Comparison of ENCODE assay signal across 16 cellular contexts in the genomic region with DNA sequence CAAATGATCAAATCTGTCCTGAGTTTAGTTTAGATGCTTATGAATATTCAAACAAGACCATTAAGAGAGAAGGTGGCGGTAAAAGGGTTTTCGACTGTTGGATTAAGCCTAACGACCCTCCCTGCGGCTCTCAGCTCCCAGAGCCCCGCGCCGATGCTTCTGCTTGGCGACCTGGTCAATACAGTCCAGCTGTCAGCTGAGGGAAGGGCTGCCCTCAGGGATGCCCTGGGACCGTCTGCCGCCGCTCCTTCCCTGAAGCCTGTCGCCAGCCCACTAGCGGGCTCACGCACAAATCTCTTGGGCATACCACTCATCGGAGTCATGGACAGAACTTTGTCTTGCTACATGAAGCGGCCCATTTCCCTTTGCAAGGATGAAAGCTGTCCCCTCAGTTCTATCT.
DNase-seq lines count a peak whose midpoint lies in the region; ATAC-seq and TF ChIP-seq lines count a peak whose summit lies in the region.
"Had no signal": no experiment of that assay in that cellular context is flagged by ENCODE, and none has a peak within 500 bp of the region (broad histone marks: within the 10 kb centered on the region; RNA-seq: fewer than 3 reads in every experiment).

No MANE protein-coding gene starts in this region.

- H3K36me3 Mint-ChIP-seq in T-helper 2 cell treated with Interferon-gamma antibody and Interleukin-4, amounts not matched to agents 5 μg/mL and 100 μg/mL, for 36 hours (ENCODE audit: low read depth), result no peaks in the 10 kb centered on the region
- peaks cover 8% of the 10 kb centered on the region for H3K36me3 Mint-ChIP-seq in stimulated activated naive CD8-positive, alpha-beta T cell treated with anti-CD3 and anti-CD28 coated beads, Interleukin-15, Interleukin-2, amounts not matched to agents 100 ng/mL and 50 ng/mL, for 24 hours (ENCODE audit: low read depth)
- H3K36me3 Mint-ChIP-seq in glutamatergic neuron (ENCODE audit: unreplicated experiment), result no peaks in the 10 kb centered on the region

- no peaks in the 10 kb centered on the region for H3K27me3 Mint-ChIP-seq in T-helper 2 cell treated with Interferon-gamma antibody and Interleukin-4, amounts not matched to agents 5 μg/mL and 100 μg/mL, for 36 hours (ENCODE audit: low read depth)
- no peaks in the 10 kb centered on the region for H3K27me3 Mint-ChIP-seq in stimulated activated naive CD8-positive, alpha-beta T cell treated with anti-CD3 and anti-CD28 coated beads, Interleukin-15, Interleukin-2, amounts not matched to agents 100 ng/mL and 50 ng/mL, for 24 hours
- no peaks in the 10 kb centered on the region for H3K27me3 Mint-ChIP-seq in stimulated activated naive CD8-positive, alpha-beta T cell treated with anti-CD3 and anti-CD28 coated beads, Interleukin-15, amount 100 ng/mL, for 72 hours
- H3K27me3 Mint-ChIP-seq in glutamatergic neuron (ENCODE audit: unreplicated experiment), result peaks cover 20% of the 10 kb centered on the region

- ATAC-seq in stimulated activated naive CD8-positive, alpha-beta T cell treated with anti-CD3 and anti-CD28 coated beads, Interleukin-15, amount 100 ng/mL, for 72 hours, result no peak

- H3K27ac Mint-ChIP-seq in T-helper 2 cell treated with Interferon-gamma antibody and Interleukin-4, amounts not matched to agents 5 μg/mL and 100 μg/mL, for 36 hours, result peak overlapping the region; percentile 85
- H3K27ac Mint-ChIP-seq in stimulated activated naive CD8-positive, alpha-beta T cell treated with anti-CD3 and anti-CD28 coated beads, Interleukin-15, Interleukin-2, amounts not matched to agents 100 ng/mL and 50 ng/mL, for 24 hours, result peak overlapping the region; percentile 62
- H3K27ac Mint-ChIP-seq in stimulated activated naive CD8-positive, alpha-beta T cell treated with anti-CD3 and anti-CD28 coated beads, Interleukin-15, amount 100 ng/mL, for 72 hours, result peak overlapping the region in 1 of 2 donors; percentile 37
- peak overlapping the region; percentile 99 for H3K27ac Mint-ChIP-seq in glutamatergic neuron (ENCODE audit: unreplicated experiment)

- no peaks in the 10 kb centered on the region for H3K9me3 Mint-ChIP-seq in T-helper 2 cell treated with Interferon-gamma antibody and Interleukin-4, amounts not matched to agents 5 μg/mL and 100 μg/mL, for 36 hours
- H3K9me3 Mint-ChIP-seq in stimulated activated naive CD8-positive, alpha-beta T cell treated with anti-CD3 and anti-CD28 coated beads, Interleukin-15, Interleukin-2, amounts not matched to agents 100 ng/mL and 50 ng/mL, for 24 hours, result no peaks in the 10 kb centered on the region
- H3K9me3 Mint-ChIP-seq in stimulated activated naive CD8-positive, alpha-beta T cell treated with anti-CD3 and anti-CD28 coated beads, Interleukin-15, amount 100 ng/mL, for 72 hours, result no peaks in the 10 kb centered on the region
- H3K9me3 Mint-ChIP-seq in glutamatergic neuron (ENCODE audit: unreplicated experiment), result peaks cover 26% of the 10 kb centered on the region

- TF ChIP-seq CTCF in glutamatergic neuron (IDR thresholded peaks at IDR 0.05; ENCODE audit: partially characterized antibody, unreplicated experiment), result no peak

- H3K4me1 Mint-ChIP-seq in T-helper 2 cell treated with Interferon-gamma antibody and Interleukin-4, amounts not matched to agents 5 μg/mL and 100 μg/mL, for 36 hours (ENCODE audit: low read depth), result peaks cover 24% of the 10 kb centered on the region
- peaks cover 22% of the 10 kb centered on the region for H3K4me1 Mint-ChIP-seq in stimulated activated naive CD8-positive, alpha-beta T cell treated with anti-CD3 and anti-CD28 coated beads, Interleukin-15, Interleukin-2, amounts not matched to agents 100 ng/mL and 50 ng/mL, for 24 hours (ENCODE audit: low read depth)
- peaks cover 23% of the 10 kb centered on the region for H3K4me1 Mint-ChIP-seq in stimulated activated naive CD8-positive, alpha-beta T cell treated with anti-CD3 and anti-CD28 coated beads, Interleukin-15, amount 100 ng/mL, for 72 hours
- peaks cover 76% of the 10 kb centered on the region for H3K4me1 Mint-ChIP-seq in glutamatergic neuron (ENCODE audit: low read depth, unreplicated experiment)

- H3K4me3 Mint-ChIP-seq in T-helper 2 cell treated with Interferon-gamma antibody and Interleukin-4, amounts not matched to agents 5 μg/mL and 100 μg/mL, for 36 hours, result peak overlapping the region; percentile 17
- H3K4me3 Mint-ChIP-seq in stimulated activated naive CD8-positive, alpha-beta T cell treated with anti-CD3 and anti-CD28 coated beads, Interleukin-15, Interleukin-2, amounts not matched to agents 100 ng/mL and 50 ng/mL, for 24 hours, result no peak overlapping the region
- no peak overlapping the region for H3K4me3 Mint-ChIP-seq in stimulated activated naive CD8-positive, alpha-beta T cell treated with anti-CD3 and anti-CD28 coated beads, Interleukin-15, amount 100 ng/mL, for 72 hours
- H3K4me3 Mint-ChIP-seq in glutamatergic neuron (ENCODE audit: unreplicated experiment), result peak overlapping the region; percentile 63
- H3K4me3 Mint-ChIP-seq: CD14-positive monocyte had no signal

- DNase-seq in T-helper 2 cell treated with Interferon-gamma antibody and Interleukin-4, amounts not matched to agents 5 μg/mL and 100 μg/mL, for 36 hours (ENCODE audit: low spot score), result no peak
- DNase-seq in T-helper 2 cell, result no peak
- DNase-seq in stimulated activated naive CD8-positive, alpha-beta T cell treated with anti-CD3 and anti-CD28 coated beads, Interleukin-15, amount 100 ng/mL, for 72 hours, result no peak
- peak; percentile 91 for DNase-seq in glutamatergic neuron
- DNase-seq in stimulated activated CD4-positive, alpha-beta T cell treated with anti-CD3 and anti-CD28 coated beads, Interleukin-2, amount 100 ng/mL, for 48 hours, result no peak
- DNase-seq in ecto neural progenitor cell (ENCODE audit: low spot score), result no peak
- no peak for DNase-seq in AG08396 (ENCODE audit: low spot score)
- DNase-seq: COR-L47, DMS153, KG1, NCI-H1105, NCI-H187, Peyer's patch, SHP77 had no signal

Comparison
In these comparisons a context has a peak if more than half of its experiments do, and no peak if none do; other contexts are left out.
1. H3K4me3 Mint-ChIP-seq: peak in T-helper 2 cell treated with Interferon-gamma antibody and Interleukin-4, amounts not matched to agents 5 μg/mL and 100 μg/mL, for 36 hours (single experiment) and glutamatergic neuron (single experiment); none in stimulated activated naive CD8-positive, alpha-beta T cell treated with anti-CD3 and anti-CD28 coated beads, Interleukin-15, Interleukin-2, amounts not matched to agents 100 ng/mL and 50 ng/mL, for 24 hours (single experiment) and stimulated activated naive CD8-positive, alpha-beta T cell treated with anti-CD3 and anti-CD28 coated beads, Interleukin-15, amount 100 ng/mL, for 72 hours (0 of 2).